1 cellular context compared by ENCODE assay signal in genomic region chr2:240820607-240821428, GRCh38.
A peak's percentile ranks its signal among the peaks of the same experiment; 100 is the strongest.
TF ChIP-seq lines count a peak whose summit lies in the region.

No MANE protein-coding gene starts in this region.

TF ChIP-seq in HepG2, 621 proteins besides CTCF, POLR2A, EP300 and RAD21:
- no peak for TF ChIP-seq HNRNPH1 (optimal IDR thresholded peaks at IDR 0.05; ENCODE audit: low read depth, low read length)
- peak; percentile 99 for TF ChIP-seq EZH2 (conservative IDR thresholded peaks at IDR 0.05; ENCODE audit: low read depth, low read length)
- TF ChIP-seq ZNF652 (CRISPR knock-in tag; IDR thresholded peaks at IDR 0.05; ENCODE audit: borderline replicate concordance, low read depth): peak; percentile 48; the same call in 1 of the 2 replicates
- peak; percentile 32; the same call in 1 of the 2 replicates for TF ChIP-seq MTA1 (CRISPR knock-in tag; IDR thresholded peaks at IDR 0.05; ENCODE audit: borderline replicate concordance)
